In the genomic region with DNA sequence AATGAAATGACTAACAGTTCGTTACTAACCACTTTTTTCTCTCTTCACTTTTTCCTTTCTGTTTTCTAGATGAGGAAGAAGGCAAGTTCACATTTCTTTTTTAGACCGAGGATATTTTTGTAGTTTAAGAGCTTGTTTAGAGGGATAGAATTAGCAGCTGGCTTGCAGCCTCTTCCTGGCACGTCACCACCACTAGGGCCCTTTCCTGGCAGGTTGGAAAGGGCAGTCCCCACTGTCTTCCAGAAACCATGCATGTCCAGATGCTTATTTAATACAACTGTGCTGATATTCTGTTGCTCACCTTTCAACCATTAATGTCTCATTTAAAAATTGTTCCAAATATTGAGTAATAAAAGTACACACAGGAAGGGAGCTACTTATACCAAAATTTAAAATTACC, we compare ENCODE assay signal across 17 cellular contexts.
"Had no signal": no experiment of that assay in that cellular context is flagged by ENCODE, and none has a peak within 500 bp of the region (broad histone marks: within the 10 kb centered on the region; RNA-seq: fewer than 3 reads in every experiment).

No MANE protein-coding gene starts in this region.

- H3K36me3 Mint-ChIP-seq: activated CD4-positive, alpha-beta memory T cell treated with anti-CD3 and anti-CD28 coated beads for 36 hours; activated CD8-positive, alpha-beta memory T cell treated with anti-CD3 and anti-CD28 coated beads, Interleukin-2, amount 10 ng/mL, durations not matched to agents 7 days and 5 days; immature natural killer cell; naive B cell; stimulated activated memory B cell treated with anti-CD40 and anti-IgM and Interleukin-4, amounts not matched to agents 10 μg/mL and 1 μg/mL and 100 μg/mL, for 72 hours had no signal

- H3K4me3 ChIP-seq: colonic mucosa, esophagus squamous epithelium, ovary had no signal

- H3K4me1 Mint-ChIP-seq: activated CD4-positive, alpha-beta T cell treated with anti-CD3 and anti-CD28 coated beads for 36 hours; activated CD8-positive, alpha-beta memory T cell treated with anti-CD3 and anti-CD28 coated beads, Interleukin-2, amount 10 ng/mL, durations not matched to agents 7 days and 5 days; immature natural killer cell; naive B cell; stimulated activated memory B cell treated with anti-CD40 and anti-IgM and Interleukin-4, amounts not matched to agents 10 μg/mL and 1 μg/mL and 100 μg/mL, for 72 hours had no signal

- H3K9me3 Mint-ChIP-seq: activated CD4-positive, alpha-beta memory T cell treated with anti-CD3 and anti-CD28 coated beads for 36 hours; activated naive CD4-positive, alpha-beta T cell treated with anti-CD3 and anti-CD28 coated beads for 36 hours; activated T-helper 2 cell treated with anti-CD3 and anti-CD28 coated beads, Interferon-gamma antibody, Interleukin-2, Interleukin-4, amounts not matched to agents 10 μg/mL and 5 μg/mL and 100 μg/mL, durations not matched to agents 14 hours and 24 hours and 36 hours; T-helper 2 cell treated with Interferon-gamma antibody and Interleukin-4, amounts not matched to agents 5 μg/mL and 100 μg/mL, for 36 hours had no signal

- H3K36me3 ChIP-seq: colonic mucosa, esophagus squamous epithelium, ovary had no signal

- DNase-seq: activated CD4-positive, alpha-beta memory T cell treated with anti-CD3 and anti-CD28 coated beads for 36 hours; activated CD4-positive, alpha-beta T cell treated with anti-CD3 and anti-CD28 coated beads for 36 hours; activated CD8-positive, alpha-beta memory T cell treated with anti-CD3 and anti-CD28 coated beads, Interleukin-2, amount 10 ng/mL, durations not matched to agents 7 days and 5 days; activated naive CD4-positive, alpha-beta T cell treated with anti-CD3 and anti-CD28 coated beads for 36 hours; activated T-cell treated with anti-CD3 and anti-CD28 coated beads, Interleukin-2, amount 50 U/mL, for 1 hour; colonic mucosa; esophagus squamous epithelium; foreskin keratinocyte; head of caudate nucleus; immature natural killer cell; left colon; naive B cell; ovary; stimulated activated CD4-positive, alpha-beta T cell treated with anti-CD3 and anti-CD28 coated beads, Interleukin-2, amount 100 ng/mL, for 48 hours had no signal

- ATAC-seq: activated CD4-positive, alpha-beta T cell treated with anti-CD3 and anti-CD28 coated beads for 36 hours; activated CD8-positive, alpha-beta memory T cell treated with anti-CD3 and anti-CD28 coated beads, Interleukin-2, amount 10 ng/mL, durations not matched to agents 7 days and 5 days; foreskin keratinocyte; left colon; stimulated activated memory B cell treated with anti-CD40 and anti-IgM and Interleukin-4, amounts not matched to agents 10 μg/mL and 1 μg/mL and 100 μg/mL, for 72 hours had no signal

- H3K27ac Mint-ChIP-seq: activated CD4-positive, alpha-beta memory T cell treated with anti-CD3 and anti-CD28 coated beads for 36 hours; activated CD4-positive, alpha-beta T cell treated with anti-CD3 and anti-CD28 coated beads for 36 hours; activated CD8-positive, alpha-beta memory T cell treated with anti-CD3 and anti-CD28 coated beads, Interleukin-2, amount 10 ng/mL, durations not matched to agents 7 days and 5 days; activated naive CD4-positive, alpha-beta T cell treated with anti-CD3 and anti-CD28 coated beads for 36 hours; activated T-helper 2 cell treated with anti-CD3 and anti-CD28 coated beads, Interferon-gamma antibody, Interleukin-2, Interleukin-4, amounts not matched to agents 10 μg/mL and 5 μg/mL and 100 μg/mL, durations not matched to agents 14 hours and 24 hours and 36 hours; immature natural killer cell; naive B cell; stimulated activated memory B cell treated with anti-CD40 and anti-IgM and Interleukin-4, amounts not matched to agents 10 μg/mL and 1 μg/mL and 100 μg/mL, for 72 hours; T-helper 2 cell treated with Interferon-gamma antibody and Interleukin-4, amounts not matched to agents 5 μg/mL and 100 μg/mL, for 36 hours had no signal

- H3K9me3 ChIP-seq: colonic mucosa, esophagus squamous epithelium, ovary had no signal

- H3K4me1 ChIP-seq: colonic mucosa, esophagus squamous epithelium, foreskin keratinocyte had no signal

- H3K27ac ChIP-seq: colonic mucosa, esophagus squamous epithelium, foreskin keratinocyte, ovary had no signal

- H3K27me3 ChIP-seq: colonic mucosa, esophagus squamous epithelium, foreskin keratinocyte, ovary had no signal

- H3K27me3 Mint-ChIP-seq: activated CD4-positive, alpha-beta memory T cell treated with anti-CD3 and anti-CD28 coated beads for 36 hours; activated CD4-positive, alpha-beta T cell treated with anti-CD3 and anti-CD28 coated beads for 36 hours; activated CD8-positive, alpha-beta memory T cell treated with anti-CD3 and anti-CD28 coated beads, Interleukin-2, amount 10 ng/mL, durations not matched to agents 7 days and 5 days; naive B cell; stimulated activated memory B cell treated with anti-CD40 and anti-IgM and Interleukin-4, amounts not matched to agents 10 μg/mL and 1 μg/mL and 100 μg/mL, for 72 hours had no signal

- H3K4me3 Mint-ChIP-seq: activated CD4-positive, alpha-beta memory T cell treated with anti-CD3 and anti-CD28 coated beads for 36 hours; activated CD4-positive, alpha-beta T cell treated with anti-CD3 and anti-CD28 coated beads for 36 hours; activated CD8-positive, alpha-beta memory T cell treated with anti-CD3 and anti-CD28 coated beads, Interleukin-2, amount 10 ng/mL, durations not matched to agents 7 days and 5 days; activated naive CD4-positive, alpha-beta T cell treated with anti-CD3 and anti-CD28 coated beads for 36 hours; immature natural killer cell; naive B cell; stimulated activated memory B cell treated with anti-CD40 and anti-IgM and Interleukin-4, amounts not matched to agents 10 μg/mL and 1 μg/mL and 100 μg/mL, for 72 hours; T-helper 2 cell treated with Interferon-gamma antibody and Interleukin-4, amounts not matched to agents 5 μg/mL and 100 μg/mL, for 36 hours had no signal
